In the genomic region with DNA sequence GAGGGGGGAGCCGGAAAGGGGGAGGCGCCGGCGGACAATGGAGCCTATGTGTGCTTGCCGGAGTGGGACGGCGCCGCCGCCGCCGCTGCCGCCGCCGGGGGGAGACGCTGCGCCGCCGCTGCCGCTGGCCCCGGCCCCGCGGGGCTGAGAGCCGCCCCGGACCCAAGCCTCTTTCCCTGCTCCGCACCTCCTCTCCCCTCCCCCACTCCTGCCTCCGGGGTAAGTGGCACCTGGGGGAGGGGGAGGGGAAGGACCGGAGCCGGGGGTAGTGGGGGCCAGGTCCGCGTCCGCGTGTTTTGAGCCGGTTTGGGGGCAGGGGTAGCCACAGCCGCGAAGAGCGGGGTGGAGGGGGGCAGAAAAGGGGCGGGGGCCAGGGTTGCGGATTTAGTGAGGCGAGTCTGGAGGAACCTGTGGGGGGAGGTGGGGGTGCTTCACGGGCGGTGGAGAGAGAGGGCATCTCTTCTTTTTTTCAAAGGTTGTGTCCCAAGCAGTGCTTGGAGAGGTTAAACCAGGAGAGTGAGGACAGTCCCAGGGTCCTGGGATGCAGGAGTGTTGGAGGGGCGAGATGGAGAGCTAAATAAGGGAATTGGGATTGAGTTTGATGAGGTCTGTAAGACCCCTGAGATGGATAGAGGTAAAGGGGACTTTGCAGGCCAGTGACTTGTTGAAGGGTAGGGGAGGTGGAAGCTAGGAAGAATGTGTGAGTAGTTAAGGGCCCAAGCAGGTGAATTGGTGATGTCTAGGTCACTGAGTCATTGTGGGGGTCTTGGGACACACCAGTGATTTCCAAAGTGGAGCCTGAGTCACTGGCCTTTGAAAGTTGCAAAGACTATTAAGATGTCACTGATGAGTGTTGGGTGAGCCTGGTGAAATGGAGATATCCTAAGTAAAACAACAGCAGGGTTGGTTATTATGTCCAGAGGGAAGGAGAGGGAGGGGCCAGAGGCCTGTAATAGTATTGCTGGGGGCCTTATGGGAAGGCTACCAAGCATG, we compare ENCODE assay signal across 8 cellular contexts. TPM values are rescaled to one million over a fixed set of nuclear protein-coding genes. Genes with fewer than 3 reads are reported as not detected.
A peak's percentile ranks its signal among the peaks of the same experiment; 100 is the strongest.
DNase-seq lines count a peak whose midpoint lies in the region; ATAC-seq and TF ChIP-seq lines count a peak whose summit lies in the region.

No MANE protein-coding gene starts in this region.

- peak overlapping the region; percentile 70 for H3K18ac ChIP-seq in neuronal stem cell (ENCODE audit: low read length)

- no peak overlapping the region for H3K23ac ChIP-seq in neuronal stem cell (ENCODE audit: low read depth, low read length, poor library complexity)

- H3K27ac ChIP-seq in neuronal stem cell (replicated peaks; ENCODE audit: low read length), result peak overlapping the region; percentile 79

- H4K8ac ChIP-seq in neuronal stem cell (ENCODE audit: low read depth, low read length), result no peak overlapping the region

- H3K79me1 ChIP-seq in neuronal stem cell (ENCODE audit: low read depth, low read length), result no peaks in the 10 kb centered on the region

- H2AK5ac ChIP-seq in neuronal stem cell (ENCODE audit: low read depth, low read length), result no peak overlapping the region

- DNase-seq in DMS53 (lab: John Stamatoyannopoulos, UW) (peak; percentile 76), HFFc6 (peak; percentile 45), SKM-1 treated with dmso at 0.1 percent for 144 hours (lab: John Stamatoyannopoulos, UW; ENCODE audit: unreplicated experiment) (peak; percentile 16), epithelial cell of proximal tubule (ENCODE audit: low read depth) (no peak), neuronal stem cell (ENCODE audit: low spot score) (no peak)

- H3K4me1 ChIP-seq in neuronal stem cell (ENCODE audit: control insufficient read depth in 2 of 2, insufficient read depth in 1 of 2, low read depth in 1 of 2, low read length in 2 of 2), result peaks cover 4 to 17% of the 10 kb centered on the region in 2 donors

- no peak overlapping the region for H2BK12ac ChIP-seq in neuronal stem cell (ENCODE audit: low read length)

- no peak overlapping the region for H3K14ac ChIP-seq in neuronal stem cell (ENCODE audit: low read length)

- H3K27ac Mint-ChIP-seq in HFFc6, result peak overlapping the region; percentile 54

- no CpG with 5 or more reads among the region's 42 CpGs for WGBS in neuronal stem cell (ENCODE audit: extremely low coverage in 2 of 2, insufficient read length in 2 of 2, insufficient replicate concordance in 1 of 2), 2 donors

- peak overlapping the region; percentile 67 for H2AFZ ChIP-seq in neuronal stem cell (ENCODE audit: low read length)

- peak overlapping the region; percentile 86 for H3K9ac ChIP-seq in neuronal stem cell (ENCODE audit: low read depth, low read length, poor library complexity)

- H3K9me3 ChIP-seq in neuronal stem cell (replicated peaks in 1 of 2; ENCODE audit: control insufficient read depth in 2 of 2, insufficient read depth in 1 of 2, low read depth in 1 of 2, low read length in 2 of 2), result no peaks in the 10 kb centered on the region

- H3K4me3 ChIP-seq in epithelial cell of proximal tubule (ENCODE audit: low read depth, low read length), result peak overlapping the region; percentile 64
- peak overlapping the region; percentile 72 to 77 for H3K4me3 ChIP-seq in neuronal stem cell (ENCODE audit: low read length in 2 of 2)

- peak overlapping the region; percentile 33 for H2BK5ac ChIP-seq in neuronal stem cell (ENCODE audit: low read length)

- no peak for ATAC-seq in HG03108 (IDR thresholded peaks at IDR 0.05; ENCODE audit: unreplicated experiment)
- no peak for ATAC-seq in GM21717 (IDR thresholded peaks at IDR 0.05; ENCODE audit: unreplicated experiment)
- ATAC-seq in GM19023 (IDR thresholded peaks at IDR 0.05; ENCODE audit: unreplicated experiment), result no peak

- no peak overlapping the region for H2BK15ac ChIP-seq in neuronal stem cell (ENCODE audit: low read length)

- no peak overlapping the region for H4K91ac ChIP-seq in neuronal stem cell (ENCODE audit: low read depth, low read length, poor library complexity)

- no peak for TF ChIP-seq CTCF in HFFc6 (IDR thresholded peaks at IDR 0.05)
- TF ChIP-seq CTCF in epithelial cell of proximal tubule (conservative IDR thresholded peaks at IDR 0.05; ENCODE audit: low read depth, low read length), result no peak

- no peaks in the 10 kb centered on the region for H3K27me3 ChIP-seq in neuronal stem cell (ENCODE audit: control insufficient read depth in 3 of 3, insufficient read depth in 3 of 3, low read depth in 1 of 3, low read length in 3 of 3)

- H3K27me3 Mint-ChIP-seq in HFFc6 (ENCODE audit: insufficient read depth), result peaks cover 6% of the 10 kb centered on the region

- no peak overlapping the region for H2BK120ac ChIP-seq in neuronal stem cell (ENCODE audit: low read depth, low read length)

- peaks cover 20% of the 10 kb centered on the region for H3K4me1 Mint-ChIP-seq in HFFc6 (ENCODE audit: low read depth)

- H3K9me3 Mint-ChIP-seq in HFFc6, result no peaks in the 10 kb centered on the region

- H3K4me3 Mint-ChIP-seq in HFFc6, result peak overlapping the region; percentile 91

- no peak overlapping the region for H3K4ac ChIP-seq in neuronal stem cell (ENCODE audit: low read length)

- peak overlapping the region; percentile 66 for H3K4me2 ChIP-seq in neuronal stem cell (ENCODE audit: insufficient read depth, low read length, poor library complexity, severe bottlenecking)

- H3K36me3 ChIP-seq in neuronal stem cell (replicated peaks in 1 of 2; ENCODE audit: control insufficient read depth in 2 of 2, insufficient read depth in 2 of 2, low read length in 2 of 2), result peaks cover 3 to 19% of the 10 kb centered on the region in 2 donors

- no peaks in the 10 kb centered on the region for H3K36me3 Mint-ChIP-seq in HFFc6 (ENCODE audit: low read depth)

RNA-seq across cellular contexts. Expression of gene BCL9, which starts 59.1 kb away (rescaled TPM):
- total RNA-seq in HFFc6 (2021; fragmentation: NEBNext Ultra II Directional; extraction: Animal tissue kit (Norgen Biotek cat#: 25700)), result 10 to 100 TPM in 5 of 6 experiments, 1 to 10 TPM in 1; 9.6 to 13.5 (median 11.5) TPM
- 14.0 and 21.4 TPM in 2 replicates for total RNA-seq in epithelial cell of proximal tubule
- 45.2 TPM for polyA plus RNA-seq in neuronal stem cell (2013, experiment 1 of 2)
- 43.6 TPM for polyA plus RNA-seq in neuronal stem cell (2013, experiment 2 of 2)

Comparison
In these comparisons a context has a peak if more than half of its experiments do, and no peak if none do; other contexts are left out.
1. DNase-seq: peak in DMS53 (single experiment), HFFc6 (single experiment) and SKM-1 treated with dmso at 0.1 percent for 144 hours (single experiment); none in epithelial cell of proximal tubule (single experiment) and neuronal stem cell (single experiment).